ENCODE assay signal across 1 cellular context in the genomic region with DNA sequence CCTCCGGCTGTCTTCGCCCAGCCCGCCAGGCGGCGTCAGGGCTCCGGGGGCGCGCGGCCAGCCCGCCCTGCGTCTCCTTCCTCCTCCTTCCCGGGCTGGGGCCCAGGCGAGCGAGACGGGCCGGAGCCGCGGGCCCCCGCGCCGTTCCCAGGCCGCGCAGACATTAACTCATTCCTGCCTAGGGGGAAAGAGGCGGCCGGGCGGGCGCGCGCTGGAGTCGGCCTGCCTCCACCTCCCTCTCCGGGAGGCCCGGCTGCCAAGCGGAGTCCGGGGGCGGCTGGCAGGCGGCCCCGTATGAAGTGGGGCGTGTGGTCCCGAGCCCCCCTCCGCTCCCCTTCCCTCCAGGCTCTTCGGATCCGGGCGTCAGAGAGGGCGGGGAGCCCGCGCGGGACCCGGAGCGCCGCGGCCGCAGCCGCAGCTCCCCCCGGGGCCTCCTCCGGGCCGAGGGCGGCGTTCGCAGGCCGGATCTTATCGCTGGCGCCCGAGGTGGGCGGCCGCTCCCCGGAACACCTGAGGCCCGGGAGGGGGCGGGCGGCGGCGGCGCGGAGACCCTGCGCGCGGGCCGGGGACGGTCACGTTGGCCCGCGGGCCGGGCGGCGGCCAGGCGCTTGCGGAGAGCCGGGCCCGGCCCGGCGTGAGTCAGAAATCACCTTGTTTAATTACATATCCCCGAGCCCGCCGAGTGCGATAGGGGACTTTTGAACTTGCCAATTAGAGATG.
TF ChIP-seq lines count a peak whose summit lies in the region.

No MANE protein-coding gene starts in this region.

TF ChIP-seq in HEK293, 187 proteins besides CTCF, POLR2A, EP300 and RAD21 (continued from another document and continues in another):
- TF ChIP-seq, protein P1, sequence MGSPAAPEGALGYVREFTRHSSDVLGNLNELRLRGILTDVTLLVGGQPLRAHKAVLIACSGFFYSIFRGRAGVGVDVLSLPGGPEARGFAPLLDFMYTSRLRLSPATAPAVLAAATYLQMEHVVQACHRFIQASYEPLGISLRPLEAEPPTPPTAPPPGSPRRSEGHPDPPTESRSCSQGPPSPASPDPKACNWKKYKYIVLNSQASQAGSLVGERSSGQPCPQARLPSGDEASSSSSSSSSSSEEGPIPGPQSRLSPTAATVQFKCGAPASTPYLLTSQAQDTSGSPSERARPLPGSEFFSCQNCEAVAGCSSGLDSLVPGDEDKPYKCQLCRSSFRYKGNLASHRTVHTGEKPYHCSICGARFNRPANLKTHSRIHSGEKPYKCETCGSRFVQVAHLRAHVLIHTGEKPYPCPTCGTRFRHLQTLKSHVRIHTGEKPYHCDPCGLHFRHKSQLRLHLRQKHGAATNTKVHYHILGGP (tag by site-specific recombination; IDR thresholded peaks at IDR 0.05), result no peak
- TF ChIP-seq, protein P2, sequence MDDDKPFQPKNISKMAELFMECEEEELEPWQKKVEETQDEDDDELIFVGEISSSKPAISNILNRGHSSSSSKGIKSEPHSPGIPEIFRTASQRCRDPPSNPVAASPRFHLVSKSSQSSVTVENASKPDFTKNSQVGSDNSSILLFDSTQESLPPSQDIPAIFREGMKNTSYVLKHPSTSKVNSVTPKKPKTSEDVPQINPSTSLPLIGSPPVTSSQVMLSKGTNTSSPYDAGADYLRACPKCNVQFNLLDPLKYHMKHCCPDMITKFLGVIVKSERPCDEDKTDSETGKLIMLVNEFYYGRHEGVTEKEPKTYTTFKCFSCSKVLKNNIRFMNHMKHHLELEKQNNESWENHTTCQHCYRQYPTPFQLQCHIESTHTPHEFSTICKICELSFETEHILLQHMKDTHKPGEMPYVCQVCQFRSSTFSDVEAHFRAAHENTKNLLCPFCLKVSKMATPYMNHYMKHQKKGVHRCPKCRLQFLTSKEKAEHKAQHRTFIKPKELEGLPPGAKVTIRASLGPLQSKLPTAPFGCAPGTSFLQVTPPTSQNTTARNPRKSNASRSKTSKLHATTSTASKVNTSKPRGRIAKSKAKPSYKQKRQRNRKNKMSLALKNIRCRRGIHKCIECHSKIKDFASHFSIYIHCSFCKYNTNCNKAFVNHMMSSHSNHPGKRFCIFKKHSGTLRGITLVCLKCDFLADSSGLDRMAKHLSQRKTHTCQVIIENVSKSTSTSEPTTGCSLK (tag by site-specific recombination; IDR thresholded peaks at IDR 0.05), result no peak
- TF ChIP-seq, protein P3, sequence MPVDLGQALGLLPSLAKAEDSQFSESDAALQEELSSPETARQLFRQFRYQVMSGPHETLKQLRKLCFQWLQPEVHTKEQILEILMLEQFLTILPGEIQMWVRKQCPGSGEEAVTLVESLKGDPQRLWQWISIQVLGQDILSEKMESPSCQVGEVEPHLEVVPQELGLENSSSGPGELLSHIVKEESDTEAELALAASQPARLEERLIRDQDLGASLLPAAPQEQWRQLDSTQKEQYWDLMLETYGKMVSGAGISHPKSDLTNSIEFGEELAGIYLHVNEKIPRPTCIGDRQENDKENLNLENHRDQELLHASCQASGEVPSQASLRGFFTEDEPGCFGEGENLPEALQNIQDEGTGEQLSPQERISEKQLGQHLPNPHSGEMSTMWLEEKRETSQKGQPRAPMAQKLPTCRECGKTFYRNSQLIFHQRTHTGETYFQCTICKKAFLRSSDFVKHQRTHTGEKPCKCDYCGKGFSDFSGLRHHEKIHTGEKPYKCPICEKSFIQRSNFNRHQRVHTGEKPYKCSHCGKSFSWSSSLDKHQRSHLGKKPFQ (tag by site-specific recombination; IDR thresholded peaks at IDR 0.05), result no peak
- TF ChIP-seq, protein P4, sequence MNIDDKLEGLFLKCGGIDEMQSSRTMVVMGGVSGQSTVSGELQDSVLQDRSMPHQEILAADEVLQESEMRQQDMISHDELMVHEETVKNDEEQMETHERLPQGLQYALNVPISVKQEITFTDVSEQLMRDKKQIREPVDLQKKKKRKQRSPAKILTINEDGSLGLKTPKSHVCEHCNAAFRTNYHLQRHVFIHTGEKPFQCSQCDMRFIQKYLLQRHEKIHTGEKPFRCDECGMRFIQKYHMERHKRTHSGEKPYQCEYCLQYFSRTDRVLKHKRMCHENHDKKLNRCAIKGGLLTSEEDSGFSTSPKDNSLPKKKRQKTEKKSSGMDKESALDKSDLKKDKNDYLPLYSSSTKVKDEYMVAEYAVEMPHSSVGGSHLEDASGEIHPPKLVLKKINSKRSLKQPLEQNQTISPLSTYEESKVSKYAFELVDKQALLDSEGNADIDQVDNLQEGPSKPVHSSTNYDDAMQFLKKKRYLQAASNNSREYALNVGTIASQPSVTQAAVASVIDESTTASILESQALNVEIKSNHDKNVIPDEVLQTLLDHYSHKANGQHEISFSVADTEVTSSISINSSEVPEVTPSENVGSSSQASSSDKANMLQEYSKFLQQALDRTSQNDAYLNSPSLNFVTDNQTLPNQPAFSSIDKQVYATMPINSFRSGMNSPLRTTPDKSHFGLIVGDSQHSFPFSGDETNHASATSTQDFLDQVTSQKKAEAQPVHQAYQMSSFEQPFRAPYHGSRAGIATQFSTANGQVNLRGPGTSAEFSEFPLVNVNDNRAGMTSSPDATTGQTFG (tag by site-specific recombination; IDR thresholded peaks at IDR 0.05; ENCODE audit: borderline replicate concordance), result no peak
- TF ChIP-seq ZNF133 (tag by site-specific recombination; IDR thresholded peaks at IDR 0.05) (no peak), ZNF211 (tag by site-specific recombination; IDR thresholded peaks at IDR 0.05; ENCODE audit: low read depth) (no peak), BCL11A (tag by site-specific recombination; IDR thresholded peaks at IDR 0.05; ENCODE audit: low read depth) (no peak), ZNF76 (tag by site-specific recombination; IDR thresholded peaks at IDR 0.05; ENCODE audit: borderline replicate concordance, low read depth) (peak; percentile 76; the same call in 1 of the 2 replicates), ZNF2 (tag by site-specific recombination; IDR thresholded peaks at IDR 0.05) (no peak), ZXDB (tag by site-specific recombination; IDR thresholded peaks at IDR 0.05) (no peak; the same call in 1 of the 2 replicates), HOXC10 (CRISPR knock-in tag; IDR thresholded peaks at IDR 0.05) (no peak), ZNF311 (tag by site-specific recombination; IDR thresholded peaks at IDR 0.05; ENCODE audit: borderline replicate concordance) (no peak), ZNF677 (tag by site-specific recombination; IDR thresholded peaks at IDR 0.05) (no peak; the same call in 1 of the 2 replicates), ZNF248 (tag by site-specific recombination; IDR thresholded peaks at IDR 0.05) (no peak), ZEB2 (tag by site-specific recombination; IDR thresholded peaks at IDR 0.05) (no peak; the same call in none of the 2 replicates), ZNF791 (tag by site-specific recombination; IDR thresholded peaks at IDR 0.05) (no peak), ZFP41 (tag by site-specific recombination; IDR thresholded peaks at IDR 0.05; ENCODE audit: borderline replicate concordance) (no peak), ZNF391 (tag by site-specific recombination; IDR thresholded peaks at IDR 0.05; ENCODE audit: borderline replicate concordance, low read depth) (0 out of 2 replicates have a peak, but pooled peaks have one; percentile 43), MEIS1 (CRISPR knock-in tag; IDR thresholded peaks at IDR 0.05; ENCODE audit: borderline replicate concordance) (no peak), ZNF658 (tag by site-specific recombination; IDR thresholded peaks at IDR 0.05) (no peak), ZNF623 (tag by site-specific recombination; IDR thresholded peaks at IDR 0.05) (no peak), ZNF701 (tag by site-specific recombination; IDR thresholded peaks at IDR 0.05) (no peak), ZSCAN30 (tag by site-specific recombination; IDR thresholded peaks at IDR 0.05) (peak; percentile 98), TCF7L2 (IDR thresholded peaks at IDR 0.05; ENCODE audit: borderline replicate concordance, low read depth, low read length) (no peak), ZNF571 (tag by site-specific recombination; IDR thresholded peaks at IDR 0.05) (no peak), ZNF214 (tag by site-specific recombination; IDR thresholded peaks at IDR 0.05; ENCODE audit: borderline replicate concordance) (no peak), PRDM1 (tag by site-specific recombination; IDR thresholded peaks at IDR 0.05) (no peak), REPIN1 (tag by site-specific recombination; IDR thresholded peaks at IDR 0.05; ENCODE audit: low read depth) (no peak), BCL11B (tag by site-specific recombination; IDR thresholded peaks at IDR 0.05; ENCODE audit: low read depth) (no peak), ZNF664 (tag by site-specific recombination; IDR thresholded peaks at IDR 0.05) (no peak)
- TF ChIP-seq, protein P5, sequence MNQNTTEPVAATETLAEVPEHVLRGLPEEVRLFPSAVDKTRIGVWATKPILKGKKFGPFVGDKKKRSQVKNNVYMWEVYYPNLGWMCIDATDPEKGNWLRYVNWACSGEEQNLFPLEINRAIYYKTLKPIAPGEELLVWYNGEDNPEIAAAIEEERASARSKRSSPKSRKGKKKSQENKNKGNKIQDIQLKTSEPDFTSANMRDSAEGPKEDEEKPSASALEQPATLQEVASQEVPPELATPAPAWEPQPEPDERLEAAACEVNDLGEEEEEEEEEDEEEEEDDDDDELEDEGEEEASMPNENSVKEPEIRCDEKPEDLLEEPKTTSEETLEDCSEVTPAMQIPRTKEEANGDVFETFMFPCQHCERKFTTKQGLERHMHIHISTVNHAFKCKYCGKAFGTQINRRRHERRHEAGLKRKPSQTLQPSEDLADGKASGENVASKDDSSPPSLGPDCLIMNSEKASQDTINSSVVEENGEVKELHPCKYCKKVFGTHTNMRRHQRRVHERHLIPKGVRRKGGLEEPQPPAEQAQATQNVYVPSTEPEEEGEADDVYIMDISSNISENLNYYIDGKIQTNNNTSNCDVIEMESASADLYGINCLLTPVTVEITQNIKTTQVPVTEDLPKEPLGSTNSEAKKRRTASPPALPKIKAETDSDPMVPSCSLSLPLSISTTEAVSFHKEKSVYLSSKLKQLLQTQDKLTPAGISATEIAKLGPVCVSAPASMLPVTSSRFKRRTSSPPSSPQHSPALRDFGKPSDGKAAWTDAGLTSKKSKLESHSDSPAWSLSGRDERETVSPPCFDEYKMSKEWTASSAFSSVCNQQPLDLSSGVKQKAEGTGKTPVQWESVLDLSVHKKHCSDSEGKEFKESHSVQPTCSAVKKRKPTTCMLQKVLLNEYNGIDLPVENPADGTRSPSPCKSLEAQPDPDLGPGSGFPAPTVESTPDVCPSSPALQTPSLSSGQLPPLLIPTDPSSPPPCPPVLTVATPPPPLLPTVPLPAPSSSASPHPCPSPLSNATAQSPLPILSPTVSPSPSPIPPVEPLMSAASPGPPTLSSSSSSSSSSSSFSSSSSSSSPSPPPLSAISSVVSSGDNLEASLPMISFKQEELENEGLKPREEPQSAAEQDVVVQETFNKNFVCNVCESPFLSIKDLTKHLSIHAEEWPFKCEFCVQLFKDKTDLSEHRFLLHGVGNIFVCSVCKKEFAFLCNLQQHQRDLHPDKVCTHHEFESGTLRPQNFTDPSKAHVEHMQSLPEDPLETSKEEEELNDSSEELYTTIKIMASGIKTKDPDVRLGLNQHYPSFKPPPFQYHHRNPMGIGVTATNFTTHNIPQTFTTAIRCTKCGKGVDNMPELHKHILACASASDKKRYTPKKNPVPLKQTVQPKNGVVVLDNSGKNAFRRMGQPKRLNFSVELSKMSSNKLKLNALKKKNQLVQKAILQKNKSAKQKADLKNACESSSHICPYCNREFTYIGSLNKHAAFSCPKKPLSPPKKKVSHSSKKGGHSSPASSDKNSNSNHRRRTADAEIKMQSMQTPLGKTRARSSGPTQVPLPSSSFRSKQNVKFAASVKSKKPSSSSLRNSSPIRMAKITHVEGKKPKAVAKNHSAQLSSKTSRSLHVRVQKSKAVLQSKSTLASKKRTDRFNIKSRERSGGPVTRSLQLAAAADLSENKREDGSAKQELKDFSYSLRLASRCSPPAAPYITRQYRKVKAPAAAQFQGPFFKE (tag by site-specific recombination; IDR thresholded peaks at IDR 0.05; ENCODE audit: borderline replicate concordance), result no peak
- TF ChIP-seq, protein P6, sequence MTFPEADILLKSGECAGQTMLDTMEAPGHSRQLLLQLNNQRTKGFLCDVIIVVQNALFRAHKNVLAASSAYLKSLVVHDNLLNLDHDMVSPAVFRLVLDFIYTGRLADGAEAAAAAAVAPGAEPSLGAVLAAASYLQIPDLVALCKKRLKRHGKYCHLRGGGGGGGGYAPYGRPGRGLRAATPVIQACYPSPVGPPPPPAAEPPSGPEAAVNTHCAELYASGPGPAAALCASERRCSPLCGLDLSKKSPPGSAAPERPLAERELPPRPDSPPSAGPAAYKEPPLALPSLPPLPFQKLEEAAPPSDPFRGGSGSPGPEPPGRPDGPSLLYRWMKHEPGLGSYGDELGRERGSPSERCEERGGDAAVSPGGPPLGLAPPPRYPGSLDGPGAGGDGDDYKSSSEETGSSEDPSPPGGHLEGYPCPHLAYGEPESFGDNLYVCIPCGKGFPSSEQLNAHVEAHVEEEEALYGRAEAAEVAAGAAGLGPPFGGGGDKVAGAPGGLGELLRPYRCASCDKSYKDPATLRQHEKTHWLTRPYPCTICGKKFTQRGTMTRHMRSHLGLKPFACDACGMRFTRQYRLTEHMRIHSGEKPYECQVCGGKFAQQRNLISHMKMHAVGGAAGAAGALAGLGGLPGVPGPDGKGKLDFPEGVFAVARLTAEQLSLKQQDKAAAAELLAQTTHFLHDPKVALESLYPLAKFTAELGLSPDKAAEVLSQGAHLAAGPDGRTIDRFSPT (tag by site-specific recombination; IDR thresholded peaks at IDR 0.05), result no peak; the same call in 1 of the 2 replicates
- TF ChIP-seq, protein P7, sequence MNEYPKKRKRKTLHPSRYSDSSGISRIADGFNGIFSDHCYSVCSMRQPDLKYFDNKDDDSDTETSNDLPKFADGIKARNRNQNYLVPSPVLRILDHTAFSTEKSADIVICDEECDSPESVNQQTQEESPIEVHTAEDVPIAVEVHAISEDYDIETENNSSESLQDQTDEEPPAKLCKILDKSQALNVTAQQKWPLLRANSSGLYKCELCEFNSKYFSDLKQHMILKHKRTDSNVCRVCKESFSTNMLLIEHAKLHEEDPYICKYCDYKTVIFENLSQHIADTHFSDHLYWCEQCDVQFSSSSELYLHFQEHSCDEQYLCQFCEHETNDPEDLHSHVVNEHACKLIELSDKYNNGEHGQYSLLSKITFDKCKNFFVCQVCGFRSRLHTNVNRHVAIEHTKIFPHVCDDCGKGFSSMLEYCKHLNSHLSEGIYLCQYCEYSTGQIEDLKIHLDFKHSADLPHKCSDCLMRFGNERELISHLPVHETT (tag by site-specific recombination; IDR thresholded peaks at IDR 0.05), result no peak
- TF ChIP-seq, protein P8, sequence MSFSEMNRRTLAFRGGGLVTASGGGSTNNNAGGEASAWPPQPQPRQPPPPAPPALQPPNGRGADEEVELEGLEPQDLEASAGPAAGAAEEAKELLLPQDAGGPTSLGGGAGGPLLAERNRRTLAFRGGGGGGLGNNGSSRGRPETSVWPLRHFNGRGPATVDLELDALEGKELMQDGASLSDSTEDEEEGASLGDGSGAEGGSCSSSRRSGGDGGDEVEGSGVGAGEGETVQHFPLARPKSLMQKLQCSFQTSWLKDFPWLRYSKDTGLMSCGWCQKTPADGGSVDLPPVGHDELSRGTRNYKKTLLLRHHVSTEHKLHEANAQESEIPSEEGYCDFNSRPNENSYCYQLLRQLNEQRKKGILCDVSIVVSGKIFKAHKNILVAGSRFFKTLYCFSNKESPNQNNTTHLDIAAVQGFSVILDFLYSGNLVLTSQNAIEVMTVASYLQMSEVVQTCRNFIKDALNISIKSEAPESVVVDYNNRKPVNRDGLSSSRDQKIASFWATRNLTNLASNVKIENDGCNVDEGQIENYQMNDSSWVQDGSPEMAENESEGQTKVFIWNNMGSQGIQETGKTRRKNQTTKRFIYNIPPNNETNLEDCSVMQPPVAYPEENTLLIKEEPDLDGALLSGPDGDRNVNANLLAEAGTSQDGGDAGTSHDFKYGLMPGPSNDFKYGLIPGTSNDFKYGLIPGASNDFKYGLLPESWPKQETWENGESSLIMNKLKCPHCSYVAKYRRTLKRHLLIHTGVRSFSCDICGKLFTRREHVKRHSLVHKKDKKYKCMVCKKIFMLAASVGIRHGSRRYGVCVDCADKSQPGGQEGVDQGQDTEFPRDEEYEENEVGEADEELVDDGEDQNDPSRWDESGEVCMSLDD (tag by site-specific recombination; IDR thresholded peaks at IDR 0.05), result no peak; the same call in none of the 2 replicates
